Comparison of ENCODE assay signal across 12 cellular contexts in genomic region chr2:234989183-234989701, GRCh38. TPM values are rescaled to one million over a fixed set of nuclear protein-coding genes. Genes with fewer than 3 reads are reported as not detected.
DNase-seq lines count a peak whose midpoint lies in the region; ATAC-seq and TF ChIP-seq lines count a peak whose summit lies in the region.
"Had no signal": no experiment of that assay in that cellular context is flagged by ENCODE, and none has a peak within 500 bp of the region (broad histone marks: within the 10 kb centered on the region; RNA-seq: fewer than 3 reads in every experiment).

No MANE protein-coding gene starts in this region.

- 51 to 54% (median 54%) methylated on average over 13 of the region's 13 CpGs for WGBS in ovary, 3 donors

- H3K9me3 Mint-ChIP-seq in mesothelial cell of epicardium = peaks cover 4% of the 10 kb centered on the region
- H3K9me3 Mint-ChIP-seq: activated naive CD8-positive, alpha-beta T cell treated with anti-CD3 and anti-CD28 coated beads, Interleukin-2, amount 50 U/mL, for 24 hours; T-helper 2 cell treated with Interferon-gamma antibody and Interleukin-4, amounts not matched to agents 5 μg/mL and 100 μg/mL, for 36 hours had no signal

- ATAC-seq in HG03342 (IDR thresholded peaks at IDR 0.05; ENCODE audit: unreplicated experiment) = no peak
- ATAC-seq: activated naive CD8-positive, alpha-beta T cell treated with anti-CD3 and anti-CD28 coated beads, Interleukin-2, amount 50 U/mL, for 24 hours had no signal

- peaks cover 14% of the 10 kb centered on the region for H3K4me1 Mint-ChIP-seq in mesothelial cell of epicardium

- H3K9me3 ChIP-seq in Peyer's patch (no peaks in the 10 kb centered on the region), ovary (no peaks in the 10 kb centered on the region)

- H3K27me3 ChIP-seq in Peyer's patch = no peaks in the 10 kb centered on the region
- no peaks in the 10 kb centered on the region for H3K27me3 ChIP-seq in ovary
- H3K27me3 ChIP-seq: BLaER1 treated with 17β-estradiol and CSF1 and Interleukin-3, amounts not matched to agents 10 nM and 100 nM had no signal

- no peaks in the 10 kb centered on the region for H3K27me3 Mint-ChIP-seq in mesothelial cell of epicardium (ENCODE audit: low read depth)

- H3K27ac ChIP-seq in Peyer's patch (peak overlapping the region in 2 of 4 donors; percentile 12 to 28), ovary (no peak overlapping the region)
- H3K27ac ChIP-seq: BLaER1 treated with 17β-estradiol and CSF1 and Interleukin-3, amounts not matched to agents 10 nM and 100 nM had no signal

- H3K36me3 Mint-ChIP-seq in mesothelial cell of epicardium = peaks cover 18% of the 10 kb centered on the region
- H3K36me3 Mint-ChIP-seq: IgD-negative memory B cell had no signal

- no peak overlapping the region for H3K27ac Mint-ChIP-seq in mesothelial cell of epicardium
- H3K27ac Mint-ChIP-seq: activated naive CD8-positive, alpha-beta T cell treated with anti-CD3 and anti-CD28 coated beads, Interleukin-2, amount 50 U/mL, for 24 hours; IgD-negative memory B cell; T-helper 2 cell treated with Interferon-gamma antibody and Interleukin-4, amounts not matched to agents 5 μg/mL and 100 μg/mL, for 36 hours had no signal

- H3K4me3 ChIP-seq in Peyer's patch = no peak overlapping the region
- H3K4me3 ChIP-seq in fibroblast of the aortic adventitia (ENCODE audit: low read depth, low read length) = no peak overlapping the region
- no peak overlapping the region for H3K4me3 ChIP-seq in ovary
- H3K4me3 ChIP-seq: BLaER1 treated with 17β-estradiol and CSF1 and Interleukin-3, amounts not matched to agents 10 nM and 100 nM had no signal

- TF ChIP-seq CTCF in Peyer's patch (IDR thresholded peaks at IDR 0.05) = no peak
- no peak for TF ChIP-seq CTCF in fibroblast of the aortic adventitia (IDR thresholded peaks at IDR 0.05; ENCODE audit: insufficient read depth, low read length)
- TF ChIP-seq CTCF in ovary (IDR thresholded peaks at IDR 0.05) = no peak
- TF ChIP-seq CTCF in mesothelial cell of epicardium (IDR thresholded peaks at IDR 0.05; ENCODE audit: unreplicated experiment) = no peak

- DNase-seq in COLO829 (ENCODE audit: low spot score) (peak; percentile 45), Peyer's patch (peak in 2 of 3 donors; percentile 82 to 83), fibroblast of the aortic adventitia (ENCODE audit: low read depth) (peak; percentile 48), ovary (peak in 4 of 5 donors; percentile 60 to 78 (median 74)), mesothelial cell of epicardium (ENCODE audit: low spot score in 2 of 2, unreplicated experiment in 2 of 2) (no peak), NCI-H524 (lab: John Stamatoyannopoulos, UW) (no peak), DMS53 treated with DMSO at 0.1 percent for 48 hours (lab: John Stamatoyannopoulos, UW; ENCODE audit: unreplicated experiment) (no peak)
- DNase-seq: activated naive CD8-positive, alpha-beta T cell treated with anti-CD3 and anti-CD28 coated beads, Interleukin-2, amount 50 U/mL, for 24 hours had no signal

- H3K4me3 Mint-ChIP-seq in mesothelial cell of epicardium = no peak overlapping the region
- H3K4me3 Mint-ChIP-seq: activated naive CD8-positive, alpha-beta T cell treated with anti-CD3 and anti-CD28 coated beads, Interleukin-2, amount 50 U/mL, for 24 hours; IgD-negative memory B cell; T-helper 2 cell treated with Interferon-gamma antibody and Interleukin-4, amounts not matched to agents 5 μg/mL and 100 μg/mL, for 36 hours had no signal

- H3K36me3 ChIP-seq in Peyer's patch (no peaks in the 10 kb centered on the region), ovary (no peaks in the 10 kb centered on the region)
- H3K36me3 ChIP-seq: BLaER1 treated with 17β-estradiol and CSF1 and Interleukin-3, amounts not matched to agents 10 nM and 100 nM had no signal

- no peak for TF ChIP-seq POLR2A in Peyer's patch (IDR thresholded peaks at IDR 0.05)
- no peak for TF ChIP-seq POLR2A in ovary (IDR thresholded peaks at IDR 0.05)

- TF ChIP-seq EP300 in ovary (IDR thresholded peaks at IDR 0.05) = no peak

- intact Hi-C loops in ovary (cut with DNase I) = no loop called here

- H3K4me1 ChIP-seq in Peyer's patch (peaks cover 0 to 32% (median 0%) of the 10 kb centered on the region in 4 donors), ovary (ENCODE audit: insufficient read depth) (peaks cover 8% of the 10 kb centered on the region)

RNA-seq across cellular contexts. Expression of gene SH3BP4, which starts 37.4 kb away (rescaled TPM):
- total RNA-seq in Peyer's patch (10 to 100 TPM; 16.5 to 32.8 (median 26.4) TPM), fibroblast of the aortic adventitia (ENCODE audit: low replicate concordance) (32.2 and 49.7 TPM in 2 replicates), ovary (10 to 100 TPM; 21.2 to 44.9 (median 37.4) TPM), mesothelial cell of epicardium (44.1 to 45.0 TPM (median 44.3 TPM) in 3 replicates)
- polyA plus RNA-seq in ovary = 10 to 100 TPM; 20.3 to 29.3 TPM

Comparison
In these comparisons a context has a peak if more than half of its experiments do, and no peak if none do; other contexts are left out.
1. DNase-seq: peak in COLO829 (single experiment), Peyer's patch (2 of 3), fibroblast of the aortic adventitia (single experiment) and ovary (4 of 5); none in mesothelial cell of epicardium (0 of 2), NCI-H524 (0 of 2) and DMS53 treated with DMSO at 0.1 percent for 48 hours (single experiment).